In genomic region chr2:231612199-231613053, GRCh38 we compare ENCODE assay signal across 8 cellular contexts. TPM values are rescaled to one million over a fixed set of nuclear protein-coding genes. Genes with fewer than 3 reads are reported as not detected.
A peak's percentile ranks its signal among the peaks of the same experiment; 100 is the strongest.
DNase-seq lines count a peak whose midpoint lies in the region; ATAC-seq and TF ChIP-seq lines count a peak whose summit lies in the region.

No MANE protein-coding gene starts in this region.

- ATAC-seq in GM19324 (IDR thresholded peaks at IDR 0.05; ENCODE audit: low FRiP score, unreplicated experiment) = peak; percentile 59
- peak; percentile 38 for ATAC-seq in HG03571 (IDR thresholded peaks at IDR 0.05; ENCODE audit: unreplicated experiment)

- intact Hi-C loops in CD14-positive monocyte (cut with micrococcal nuclease) = loop anchor here (2.0 to 10.0 kb wide), 8 partner anchors 45 to 172 kb away; partner anchors contain the start of genes PDE6D (in 2 of the 2) and COPS7B (in 1 of the 2)

- DNase-seq in CD14-positive monocyte (ENCODE audit: low spot score) (peak; percentile 99), NK-92 (lab: John Stamatoyannopoulos, UW; ENCODE audit: unreplicated experiment) (peak; percentile 43)
- peak; percentile 84 to 85 for DNase-seq in activated CD8-positive, alpha-beta memory T cell treated with anti-CD3 and anti-CD28 coated beads for 4 hours (ENCODE audit: low read depth in 2 of 2)
- peak; percentile 74 to 82 (median 81) for DNase-seq in effector memory CD4-positive, alpha-beta T cell
- peak; percentile 86 for DNase-seq in stimulated activated CD8-positive, alpha-beta memory T cell treated with anti-CD3 and anti-CD28 coated beads, Interleukin-15, amount 100 ng/mL, for 24 hours (ENCODE audit: low read depth)

- no peaks in the 10 kb centered on the region for H3K27me3 ChIP-seq in effector memory CD4-positive, alpha-beta T cell (replicated peaks; ENCODE audit: control insufficient read depth, insufficient read depth, low read length, poor library complexity, severe bottlenecking)

- H3K9me3 ChIP-seq in effector memory CD4-positive, alpha-beta T cell (ENCODE audit: control insufficient read depth, low read length) = no peaks in the 10 kb centered on the region
- no peaks in the 10 kb centered on the region for H3K9me3 ChIP-seq in mesodermal cell (ENCODE audit: control insufficient read depth, low read length)

- peaks cover 20 to 39% (median 37%) of the 10 kb centered on the region in 3 donors for H3K27me3 Mint-ChIP-seq in CD14-positive monocyte (ENCODE audit: low read depth in 3 of 3)

- H3K27ac ChIP-seq in effector memory CD4-positive, alpha-beta T cell (ENCODE audit: insufficient read depth, low read length, poor library complexity, severe bottlenecking) = peak overlapping the region; percentile 69
- peak overlapping the region; percentile 99 for H3K27ac ChIP-seq in mesodermal cell (ENCODE audit: low read depth, low read length, severe bottlenecking)

- peak overlapping the region; percentile 62 for H3K4me3 ChIP-seq in effector memory CD4-positive, alpha-beta T cell (ENCODE audit: insufficient read depth, low read depth, low read length, poor library complexity, severe bottlenecking)
- H3K4me3 ChIP-seq in mesodermal cell (ENCODE audit: extremely low read depth, insufficient read depth, low read length, poor library complexity, severe bottlenecking) = no peak overlapping the region

- TF ChIP-seq CTCF in CD14-positive monocyte (IDR thresholded peaks at IDR 0.05) = peak; percentile 96

- peak overlapping the region; percentile 93 to 99 (median 96) for H3K27ac Mint-ChIP-seq in CD14-positive monocyte

- 22 to 30% methylated on average over 9 to 13 of the region's 22 CpGs for WGBS in mesodermal cell (ENCODE audit: insufficient coverage in 2 of 2), 2 experiments

- H3K36me3 Mint-ChIP-seq in CD14-positive monocyte = no peaks in the 10 kb centered on the region

- peaks cover 29% of the 10 kb centered on the region for H3K4me1 ChIP-seq in effector memory CD4-positive, alpha-beta T cell (ENCODE audit: control insufficient read depth, insufficient read depth, low read length, poor library complexity, severe bottlenecking)
- H3K4me1 ChIP-seq in mesodermal cell (ENCODE audit: control insufficient read depth, insufficient read depth, low read length, poor library complexity, severe bottlenecking) = peaks cover 35% of the 10 kb centered on the region

- peak overlapping the region; percentile 55 to 92 for H3K4me3 Mint-ChIP-seq in CD14-positive monocyte

- peaks cover 0 to 10% (median 0%) of the 10 kb centered on the region in 7 donors for H3K9me3 Mint-ChIP-seq in CD14-positive monocyte

- H3K4me1 Mint-ChIP-seq in CD14-positive monocyte = peaks cover 53% of the 10 kb centered on the region

- H3K36me3 ChIP-seq in effector memory CD4-positive, alpha-beta T cell (ENCODE audit: control insufficient read depth, insufficient read depth, low read length) = no peaks in the 10 kb centered on the region
- H3K36me3 ChIP-seq in mesodermal cell (ENCODE audit: control insufficient read depth, insufficient read depth, low read length) = no peaks in the 10 kb centered on the region

RNA-seq across cellular contexts. Expression of gene TEX44, which starts 19.8 kb away (rescaled TPM):
- polyA plus RNA-seq in CD14-positive monocyte = not detected
- polyA plus RNA-seq in mesodermal cell (2013, experiment 1 of 2) = not detected
- not detected for polyA plus RNA-seq in mesodermal cell (2013, experiment 2 of 2)

Comparison
In these comparisons a context has a peak if more than half of its experiments do, and no peak if none do; other contexts are left out.
1. DNase-seq: peak in every context shown above with its lines; median percentile 99 in CD14-positive monocyte; 86 in stimulated activated CD8-positive, alpha-beta memory T cell treated with anti-CD3 and anti-CD28 coated beads, Interleukin-15, amount 100 ng/mL, for 24 hours; 84 in activated CD8-positive, alpha-beta memory T cell treated with anti-CD3 and anti-CD28 coated beads for 4 hours; 81 in effector memory CD4-positive, alpha-beta T cell; 43 in NK-92.